12 cellular contexts compared by ENCODE assay signal in the genomic region with DNA sequence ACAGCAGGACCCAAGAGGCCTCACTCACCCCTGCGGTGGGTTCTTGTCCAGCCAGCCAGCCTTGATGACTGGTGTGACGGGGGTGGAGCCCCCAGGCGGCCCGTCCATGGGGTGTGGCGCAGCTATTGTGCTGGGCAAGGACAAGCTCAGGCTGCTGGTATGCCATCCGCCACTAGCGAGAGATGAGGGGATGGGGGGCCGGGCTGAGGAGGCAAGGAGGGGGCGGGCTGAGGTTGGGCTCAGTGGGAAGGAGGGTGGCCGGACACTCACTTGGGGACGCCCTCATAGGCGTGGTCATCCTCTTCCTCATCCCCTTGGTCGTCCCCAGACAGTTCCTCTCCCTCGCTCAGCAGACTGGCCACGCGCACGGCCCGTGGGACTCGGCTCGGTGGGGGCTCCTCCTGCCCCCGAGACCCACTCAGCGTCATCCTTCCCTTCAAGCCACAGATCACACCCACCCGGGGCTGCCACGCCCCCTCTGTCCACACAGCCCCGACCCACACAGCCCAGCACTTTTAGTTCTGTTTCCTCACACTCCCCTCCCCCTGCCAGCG. TPM values are rescaled to one million over a fixed set of nuclear protein-coding genes. Genes with fewer than 3 reads are reported as not detected.
A peak's percentile ranks its signal among the peaks of the same experiment; 100 is the strongest.
DNase-seq lines count a peak whose midpoint lies in the region; ATAC-seq, FAIRE-seq and TF ChIP-seq lines count a peak whose summit lies in the region.
"Had no signal": no experiment of that assay in that cellular context is flagged by ENCODE, and none has a peak within 500 bp of the region (broad histone marks: within the 10 kb centered on the region; RNA-seq: fewer than 3 reads in every experiment).

No MANE protein-coding gene starts in this region.

- FAIRE-seq in GM12891 (lab: Jason Lieb, UNC) = peak; percentile 9
- FAIRE-seq: endometrium had no signal

- TF ChIP-seq POLR2A in GM12891 (IDR thresholded peaks at IDR 0.05; ENCODE audit: low read depth, low read length) = no peak

- no peak for DNase-seq in GM12891 (ENCODE audit: insufficient read length, low spot score)
- DNase-seq in astrocyte of the hippocampus (ENCODE audit: low read depth, low spot score) = peak; percentile 61
- DNase-seq in putamen (ENCODE audit: low spot score) = peak; percentile 56
- no peak for DNase-seq in KBM-7
- DNase-seq in HK-2 (ENCODE audit: unreplicated experiment) = no peak
- DNase-seq: activated T-cell treated with anti-CD3 and anti-CD28 coated beads, Interleukin-2, amount 50 U/mL, for 72 hours; CD8-positive, alpha-beta T cell; NCI-H82 had no signal

- no peaks in the 10 kb centered on the region for H3K27me3 ChIP-seq in layer of hippocampus (ENCODE audit: control insufficient read depth, insufficient read depth, low read length)

- in situ Hi-C loops in KBM-7 (cut with MboI; ENCODE audit: low pct_unique_long_range_greater_than_20kb, low sequenced_read_pairs) = no loop called here

- H3K27ac ChIP-seq in layer of hippocampus (ENCODE audit: low read depth, low read length) = peak overlapping the region; percentile 17

- ATAC-seq in activated CD4-positive, CD25-positive, alpha-beta regulatory T cell treated with anti-CD3 and anti-CD28 coated beads, Interleukin-2, amount 50 U/mL, for 24 hours = no peak
- ATAC-seq in HG03442 (IDR thresholded peaks at IDR 0.05; ENCODE audit: unreplicated experiment) = no peak
- ATAC-seq: activated T-cell treated with anti-CD3 and anti-CD28 coated beads, Interleukin-2, amount 50 U/mL, for 72 hours; CD8-positive, alpha-beta T cell had no signal

TF ChIP-seq in GM12891, 5 proteins besides CTCF, POLR2A, EP300 and RAD21:
- no peak for TF ChIP-seq POU2F2 (IDR thresholded peaks at IDR 0.05; ENCODE audit: low read depth, low read length)
- TF ChIP-seq POLR2AphosphoS5 (IDR thresholded peaks at IDR 0.05; ENCODE audit: low read depth, low read length) = no peak
- TF ChIP-seq TAF1 (IDR thresholded peaks at IDR 0.05; ENCODE audit: low read depth, low read length) = no peak
- no peak for TF ChIP-seq SPI1 (IDR thresholded peaks at IDR 0.05; ENCODE audit: low read depth, low read length)
- TF ChIP-seq PAX5 (IDR thresholded peaks at IDR 0.05; ENCODE audit: insufficient read depth, low read length, severe bottlenecking) = no peak
TF ChIP-seq in GM12891: peak in this region for 0.

RNA-seq across cellular contexts. Expression of a gene that starts 38.0 kb away (rescaled TPM):
- 0.51 TPM for polyA plus RNA-seq in GM12891 (2012; ENCODE audit: low read depth, missing spikeins)

RNA-seq across cellular contexts. Expression of a gene that starts 40.0 kb away (rescaled TPM):
- polyA plus RNA-seq in GM12891 (2012; ENCODE audit: low read depth, missing spikeins) = 55.4 TPM

Comparison
In these comparisons a context has a peak if more than half of its experiments do, and no peak if none do; other contexts are left out.
1. DNase-seq: peak in astrocyte of the hippocampus (single experiment) and putamen (single experiment); none in GM12891 (single experiment), KBM-7 (single experiment) and HK-2 (single experiment).